Comparison of ENCODE assay signal across 8 cellular contexts in the genomic region with DNA sequence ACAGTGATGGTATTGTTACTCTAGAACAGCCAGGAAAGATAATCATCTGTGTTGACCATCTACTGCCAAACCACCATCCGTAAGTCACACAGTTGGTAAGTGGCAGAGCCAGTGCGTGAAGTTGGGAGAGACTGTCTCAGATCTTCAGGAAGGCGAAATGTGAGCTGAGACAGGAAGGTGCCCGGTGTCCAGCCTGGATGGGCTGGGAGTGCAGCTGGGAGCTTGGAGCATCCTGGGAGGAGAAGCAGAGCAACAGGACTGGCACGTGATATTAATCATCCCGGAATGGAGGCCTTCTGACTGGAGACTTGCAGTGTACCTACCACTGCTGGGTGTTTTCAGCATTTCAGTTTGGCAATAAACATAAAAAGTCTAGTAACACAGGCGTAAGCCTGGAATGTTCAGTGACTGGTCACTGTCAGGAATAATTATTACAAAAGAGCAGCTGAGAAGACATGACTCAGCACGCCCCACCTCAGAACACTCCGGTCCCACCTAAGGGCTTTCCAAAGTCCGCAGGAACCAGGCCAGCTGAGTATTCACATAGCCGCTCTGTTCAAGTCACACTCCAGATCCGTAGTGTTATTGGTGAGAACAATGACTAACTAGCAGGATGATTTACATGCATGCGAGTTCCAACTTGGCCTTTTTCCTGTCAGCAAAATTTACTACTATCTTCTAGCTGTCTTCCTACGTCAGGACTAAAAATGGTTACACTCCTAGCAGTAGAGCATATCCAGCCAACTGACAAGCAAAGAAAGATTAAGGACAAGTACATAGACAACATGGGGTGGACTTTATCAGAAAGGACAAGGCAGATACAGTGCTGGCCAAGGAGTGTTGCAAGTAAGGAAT. TPM values are rescaled to one million over a fixed set of nuclear protein-coding genes. Genes with fewer than 3 reads are reported as not detected.
DNase-seq lines count a peak whose midpoint lies in the region; ATAC-seq and TF ChIP-seq lines count a peak whose summit lies in the region.

No MANE protein-coding gene starts in this region.

- H3K36me3 ChIP-seq in ascending aorta (no peaks in the 10 kb centered on the region), H7 (replicated peaks; ENCODE audit: control insufficient read depth, insufficient read depth, low read length) (no peaks in the 10 kb centered on the region)

- ATAC-seq in HG02840 (IDR thresholded peaks at IDR 0.05; ENCODE audit: low FRiP score, unreplicated experiment): no peak

- peak overlapping the region; percentile 86 to 87 for H3K27ac ChIP-seq in ascending aorta
- peak overlapping the region; percentile 58 for H3K27ac ChIP-seq in substantia nigra (ENCODE audit: low read depth, low read length, poor library complexity, severe bottlenecking)

- DNase-seq in LHCN-M2 (ENCODE audit: low read depth) (peak; percentile 99), ascending aorta (ENCODE audit: low spot score in 2 of 2) (peak; percentile 78 to 95), kidney glomerular epithelial cell (lab: John Stamatoyannopoulos, UW) (peak; percentile 99), substantia nigra (lab: John Stamatoyannopoulos, UW) (peak in 11 of 49 donors; percentile 2 to 53 (median 14)), NCI-H2081 treated with DMSO at 0.1 percent for 48 hours (lab: John Stamatoyannopoulos, UW) (no peak), H7 (no peak), NCI-H1930 (lab: John Stamatoyannopoulos, UW) (no peak)

- H3K4me3 ChIP-seq in ascending aorta (peak overlapping the region; percentile 1 to 15), H7 (ENCODE audit: insufficient read depth, low read depth, low read length) (no peak overlapping the region)

- H3K4me1 ChIP-seq in ascending aorta: peaks cover 4 to 17% of the 10 kb centered on the region in 2 donors

- no peaks in the 10 kb centered on the region for H3K27me3 ChIP-seq in ascending aorta
- no peaks in the 10 kb centered on the region for H3K27me3 ChIP-seq in H7 (ENCODE audit: control insufficient read depth, insufficient read depth, low read length)

- intact Hi-C loops in ascending aorta (cut with DNase I): loop anchor here (1.0 to 2.0 kb wide), 3 partner anchors 12 to 53 kb away; partner anchors contain the start of gene PNRC1

- H3K9me3 ChIP-seq in ascending aorta: peaks cover 0 to 11% of the 10 kb centered on the region in 2 donors

- no peak for TF ChIP-seq CTCF in ascending aorta (IDR thresholded peaks at IDR 0.05)

RNA-seq across cellular contexts. Expression of gene PNRC1, which starts 45.1 kb away (rescaled TPM):
- 28.7 and 35.6 TPM in 2 replicates for total RNA-seq in LHCN-M2 (2014; rRNA removed)
- polyA plus RNA-seq in LHCN-M2 (2012): 23.4 TPM
- total RNA-seq in ascending aorta: 196 TPM
- 12.7 and 21.5 TPM in 2 replicates for total RNA-seq in H7 (2014; rRNA removed; shearing (Covaris generic))

Comparison
In these comparisons a context has a peak if more than half of its experiments do, and no peak if none do; other contexts are left out.
1. DNase-seq: peak in LHCN-M2 (single experiment), ascending aorta (2 of 2) and kidney glomerular epithelial cell (single experiment); none in NCI-H2081 treated with DMSO at 0.1 percent for 48 hours (single experiment), H7 (single experiment) and NCI-H1930 (0 of 2).